ENCODE assay signal across 8 cellular contexts in the genomic region with DNA sequence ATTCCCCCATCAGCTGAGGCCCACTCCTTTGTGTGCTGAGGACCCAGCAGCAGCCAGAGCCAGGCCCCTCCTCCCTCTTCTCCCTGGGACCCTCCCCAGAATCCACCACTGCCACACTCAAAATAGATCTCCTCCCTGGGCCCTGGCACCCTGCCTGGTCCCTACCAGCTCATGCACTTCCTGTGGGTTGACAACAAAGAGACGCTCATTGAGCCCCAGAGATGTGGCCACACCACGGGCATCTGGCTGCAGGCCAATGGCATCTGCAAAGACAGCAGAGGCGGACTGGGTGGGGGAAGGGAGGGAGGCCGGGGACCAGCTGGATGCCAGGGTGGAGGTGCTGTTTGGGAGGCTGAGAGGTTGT. TPM values are rescaled to one million over a fixed set of nuclear protein-coding genes. Genes with fewer than 3 reads are reported as not detected.
DNase-seq lines count a peak whose midpoint lies in the region; ATAC-seq, FAIRE-seq and TF ChIP-seq lines count a peak whose summit lies in the region.

No MANE protein-coding gene starts in this region.

- H3K27ac Mint-ChIP-seq in activated CD4-positive, alpha-beta T cell treated with anti-CD3 and anti-CD28 coated beads, Interleukin-2, amount 10 ng/mL, durations not matched to agents 7 days and 5 days = no peak overlapping the region
- H3K27ac Mint-ChIP-seq in effector memory CD8-positive, alpha-beta T cell = peak overlapping the region in 1 of 2 donors; percentile 49
- H3K27ac Mint-ChIP-seq in osteocyte (ENCODE audit: unreplicated experiment) = peak overlapping the region; percentile 76

- POLR2A ChIA-PET in activated CD4-positive, alpha-beta T cell treated with anti-CD3 and anti-CD28 coated beads, Interleukin-2, amount 10 ng/mL, durations not matched to agents 7 days and 5 days (lab: Charles Lee) = interaction anchor here (1.1 kb wide), 1 partner anchor 100 kb away, joined by 4 read pairs; no protein-coding TSS in a partner anchor

- no peaks in the 10 kb centered on the region for H3K36me3 Mint-ChIP-seq in activated CD4-positive, alpha-beta T cell treated with anti-CD3 and anti-CD28 coated beads, Interleukin-2, amount 10 ng/mL, durations not matched to agents 7 days and 5 days (ENCODE audit: low read depth)
- H3K36me3 Mint-ChIP-seq in effector memory CD8-positive, alpha-beta T cell (ENCODE audit: insufficient read depth) = peaks cover 3% of the 10 kb centered on the region
- no peaks in the 10 kb centered on the region for H3K36me3 Mint-ChIP-seq in osteocyte (ENCODE audit: unreplicated experiment)

- DNase-seq in NCI-H2081 treated with DMSO at 0.1 percent for 48 hours (lab: John Stamatoyannopoulos, UW) (peak; percentile 71), osteocyte (ENCODE audit: extremely low spot score, unreplicated experiment) (peak; percentile 90), HuH-7.5 (ENCODE audit: low spot score) (no peak), HTR-8/SVneo (ENCODE audit: insufficient read length, low spot score) (no peak)
- peak; percentile 61 for DNase-seq in activated CD4-positive, alpha-beta T cell treated with anti-CD3 and anti-CD28 coated beads, Interleukin-2, amount 10 ng/mL, durations not matched to agents 7 days and 5 days
- peak; percentile 67 to 82 (median 80) for DNase-seq in effector memory CD8-positive, alpha-beta T cell

- ATAC-seq in GM19463 (IDR thresholded peaks at IDR 0.05; ENCODE audit: unreplicated experiment) (peak; percentile 47), HG02678 (IDR thresholded peaks at IDR 0.05; ENCODE audit: unreplicated experiment) (no peak)
- ATAC-seq in effector memory CD8-positive, alpha-beta T cell (replicated peaks) = peak; percentile 92

- peak overlapping the region; percentile 8 for H3K4me3 Mint-ChIP-seq in activated CD4-positive, alpha-beta T cell treated with anti-CD3 and anti-CD28 coated beads, Interleukin-2, amount 10 ng/mL, durations not matched to agents 7 days and 5 days
- H3K4me3 Mint-ChIP-seq in effector memory CD8-positive, alpha-beta T cell = peak overlapping the region; percentile 55 to 68
- H3K4me3 Mint-ChIP-seq in osteocyte (ENCODE audit: unreplicated experiment) = peak overlapping the region; percentile 40

- CTCF ChIA-PET in activated CD4-positive, alpha-beta T cell treated with anti-CD3 and anti-CD28 coated beads, Interleukin-2, amount 10 ng/mL, durations not matched to agents 7 days and 5 days (lab: Charles Lee) = interaction anchor here (0.7 to 9.8 kb wide), 27 partner anchors 8 to 416 kb away, joined by 3 to 162 read pairs (median 6); partner anchors contain the start of genes ASB8, ENDOU and RAPGEF3

- peaks cover 17% of the 10 kb centered on the region for H3K4me1 Mint-ChIP-seq in activated CD4-positive, alpha-beta T cell treated with anti-CD3 and anti-CD28 coated beads, Interleukin-2, amount 10 ng/mL, durations not matched to agents 7 days and 5 days
- H3K4me1 Mint-ChIP-seq in effector memory CD8-positive, alpha-beta T cell (ENCODE audit: low read depth in 2 of 2) = peaks cover 32 to 39% of the 10 kb centered on the region in 2 donors
- H3K4me1 Mint-ChIP-seq in osteocyte (ENCODE audit: unreplicated experiment) = peaks cover 42% of the 10 kb centered on the region

- H3K9me3 Mint-ChIP-seq in activated CD4-positive, alpha-beta T cell treated with anti-CD3 and anti-CD28 coated beads, Interleukin-2, amount 10 ng/mL, durations not matched to agents 7 days and 5 days = no peaks in the 10 kb centered on the region
- no peaks in the 10 kb centered on the region for H3K9me3 Mint-ChIP-seq in effector memory CD8-positive, alpha-beta T cell
- no peaks in the 10 kb centered on the region for H3K9me3 Mint-ChIP-seq in osteocyte (ENCODE audit: unreplicated experiment)

- no peak for FAIRE-seq in HTR-8/SVneo (lab: Jason Lieb, UNC)

- peaks cover 8% of the 10 kb centered on the region for H3K27me3 Mint-ChIP-seq in activated CD4-positive, alpha-beta T cell treated with anti-CD3 and anti-CD28 coated beads, Interleukin-2, amount 10 ng/mL, durations not matched to agents 7 days and 5 days
- H3K27me3 Mint-ChIP-seq in effector memory CD8-positive, alpha-beta T cell = peaks cover 19 to 40% of the 10 kb centered on the region in 2 donors
- H3K27me3 Mint-ChIP-seq in osteocyte (ENCODE audit: unreplicated experiment) = peaks cover 21% of the 10 kb centered on the region

- TF ChIP-seq CTCF in osteocyte (IDR thresholded peaks at IDR 0.05) = no peak

RNA-seq across cellular contexts. Expression of gene ENDOU, which starts 16.0 kb away (rescaled TPM):
- not detected for total RNA-seq in activated CD4-positive, alpha-beta T cell treated with anti-CD3 and anti-CD28 coated beads, Interleukin-2, amount 10 ng/mL, durations not matched to agents 7 days and 5 days
- not detected in 2 replicates for total RNA-seq in osteocyte

RNA-seq across cellular contexts. Expression of gene RAPGEF3, which starts 17.4 kb away (rescaled TPM):
- under 1 TPM in 1 of 2 experiments, not detected in 1; 0.15 TPM for total RNA-seq in activated CD4-positive, alpha-beta T cell treated with anti-CD3 and anti-CD28 coated beads, Interleukin-2, amount 10 ng/mL, durations not matched to agents 7 days and 5 days
- 1.2 and 1.9 TPM in 2 replicates for total RNA-seq in osteocyte

RNA-seq across cellular contexts. Expression of gene SLC48A1, which starts 31.7 kb away (rescaled TPM):
- total RNA-seq in activated CD4-positive, alpha-beta T cell treated with anti-CD3 and anti-CD28 coated beads, Interleukin-2, amount 10 ng/mL, durations not matched to agents 7 days and 5 days = 1 to 10 TPM; 7.9 to 9.1 TPM
- total RNA-seq in osteocyte = 21.2 and 21.6 TPM in 2 replicates

RNA-seq across cellular contexts. Expression of gene RPAP3, which starts 35.5 kb away (rescaled TPM):
- 10 to 100 TPM; 40.3 to 42.9 TPM for total RNA-seq in activated CD4-positive, alpha-beta T cell treated with anti-CD3 and anti-CD28 coated beads, Interleukin-2, amount 10 ng/mL, durations not matched to agents 7 days and 5 days
- total RNA-seq in osteocyte = 28.7 and 33.4 TPM in 2 replicates

Comparison
In these comparisons a context has a peak if more than half of its experiments do, and no peak if none do; other contexts are left out.
1. DNase-seq: peak in NCI-H2081 treated with DMSO at 0.1 percent for 48 hours (single experiment), activated CD4-positive, alpha-beta T cell treated with anti-CD3 and anti-CD28 coated beads, Interleukin-2, amount 10 ng/mL, durations not matched to agents 7 days and 5 days (single experiment), effector memory CD8-positive, alpha-beta T cell (3 of 3) and osteocyte (single experiment); none in HuH-7.5 (single experiment) and HTR-8/SVneo (single experiment).
2. H3K4me3 Mint-ChIP-seq: peak in every context shown above with its lines; median percentile 62 in effector memory CD8-positive, alpha-beta T cell; 40 in osteocyte; 8 in activated CD4-positive, alpha-beta T cell treated with anti-CD3 and anti-CD28 coated beads, Interleukin-2, amount 10 ng/mL, durations not matched to agents 7 days and 5 days.